22 cellular contexts compared by ENCODE assay signal in the genomic region with DNA sequence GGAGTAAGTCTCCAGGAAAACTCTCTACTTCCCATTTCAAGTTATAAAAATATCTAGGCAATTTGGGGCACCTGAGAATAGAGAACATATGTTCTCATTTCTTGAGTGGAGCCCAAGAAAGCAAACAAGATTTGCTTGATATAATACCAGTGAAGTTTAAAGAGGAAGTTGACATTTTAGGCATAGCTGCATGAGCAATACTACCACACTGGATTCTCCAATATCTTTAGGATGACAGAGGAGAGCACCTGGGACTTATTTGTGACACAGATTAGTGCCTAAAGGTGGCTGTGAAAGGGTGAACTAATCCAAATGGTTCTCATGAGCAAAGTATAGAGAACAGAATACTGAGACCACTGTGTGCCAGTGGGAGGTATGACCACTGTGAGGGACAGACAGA.
A peak's percentile ranks its signal among the peaks of the same experiment; 100 is the strongest.
DNase-seq lines count a peak whose midpoint lies in the region; ATAC-seq lines count a peak whose summit lies in the region.
"Had no signal": no experiment of that assay in that cellular context is flagged by ENCODE, and none has a peak within 500 bp of the region (broad histone marks: within the 10 kb centered on the region; RNA-seq: fewer than 3 reads in every experiment).

No MANE protein-coding gene starts in this region.

- no peak for ATAC-seq in activated naive CD4-positive, alpha-beta T cell treated with anti-CD3 and anti-CD28 coated beads, Interleukin-2, amount 50 U/mL, for 72 hours
- ATAC-seq: GM12878 had no signal

- peak; percentile 4 for DNase-seq in OCI-M1 (lab: John Stamatoyannopoulos, UW)
- DNase-seq in inferior parietal cortex (ENCODE audit: extremely low spot score) = peak; percentile 16
- DNase-seq in superior temporal gyrus (ENCODE audit: extremely low spot score) = peak; percentile 29
- no peak for DNase-seq in medulla oblongata (ENCODE audit: extremely low spot score)
- no peak for DNase-seq in activated naive CD4-positive, alpha-beta T cell treated with anti-CD3 and anti-CD28 coated beads, Interleukin-2, amount 50 U/mL, for 72 hours (ENCODE audit: low spot score in 2 of 2)
- DNase-seq: 8988T; ACHN; BE2C; C1 segment of cervical spinal cord; CD4-positive, alpha-beta memory T cell; CD4-positive, CD25-positive, alpha-beta regulatory T cell; CD8-positive, alpha-beta memory T cell; COR-L47; DMS 273 treated with DMSO at 0.1 percent for 48 hours; DMS153; DMS53; DMS79; DND-41; EL; GDM1 had no signal

- H3K9me3 Mint-ChIP-seq in activated naive CD4-positive, alpha-beta T cell treated with anti-CD3 and anti-CD28 coated beads, Interleukin-2, amount 50 U/mL, for 72 hours = peaks cover 3 to 6% of the 10 kb centered on the region in 2 donors

- peaks cover 0 to 3% of the 10 kb centered on the region in 2 donors for H3K36me3 Mint-ChIP-seq in activated naive CD4-positive, alpha-beta T cell treated with anti-CD3 and anti-CD28 coated beads, Interleukin-2, amount 50 U/mL, for 72 hours
- H3K36me3 Mint-ChIP-seq: CD14-positive monocyte; CD4-positive, alpha-beta memory T cell; CD4-positive, CD25-positive, alpha-beta regulatory T cell; CD8-positive, alpha-beta memory T cell had no signal

- H3K27ac Mint-ChIP-seq in activated naive CD4-positive, alpha-beta T cell treated with anti-CD3 and anti-CD28 coated beads, Interleukin-2, amount 50 U/mL, for 72 hours = no peak overlapping the region
- H3K27ac Mint-ChIP-seq: CD14-positive monocyte; CD4-positive, alpha-beta memory T cell; CD4-positive, CD25-positive, alpha-beta regulatory T cell; CD8-positive, alpha-beta memory T cell had no signal

Comparison
In these comparisons a context has a peak if more than half of its experiments do, and no peak if none do; other contexts are left out.
1. DNase-seq: peak in OCI-M1 (single experiment), inferior parietal cortex (single experiment) and superior temporal gyrus (single experiment); none in medulla oblongata (single experiment) and activated naive CD4-positive, alpha-beta T cell treated with anti-CD3 and anti-CD28 coated beads, Interleukin-2, amount 50 U/mL, for 72 hours (0 of 2).